In the genomic region with DNA sequence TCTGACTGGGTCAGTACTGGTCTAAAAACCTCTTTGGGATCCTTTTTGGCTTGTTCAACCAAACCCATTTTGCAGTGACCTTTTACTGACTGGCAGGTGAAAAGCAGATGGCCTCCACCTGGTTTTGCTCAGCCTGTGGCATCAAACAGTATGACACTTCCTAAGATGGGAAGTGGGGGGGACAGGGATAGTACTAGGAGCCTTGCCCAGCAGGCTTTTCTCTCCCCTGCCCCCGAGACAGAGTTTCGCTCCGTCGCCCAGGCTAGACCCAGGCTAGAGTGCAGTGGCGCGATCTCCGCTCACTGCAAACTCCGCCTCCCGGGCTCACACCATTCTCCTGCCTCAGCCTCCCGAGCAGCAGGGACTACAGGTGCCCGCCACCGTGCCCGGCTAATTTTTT, we compare ENCODE assay signal across 20 cellular contexts.
"Had no signal": no experiment of that assay in that cellular context is flagged by ENCODE, and none has a peak within 500 bp of the region (broad histone marks: within the 10 kb centered on the region; RNA-seq: fewer than 3 reads in every experiment).

No MANE protein-coding gene starts in this region.

- H3K9me3 ChIP-seq: suprapubic skin, upper lobe of left lung had no signal

- DNase-seq: activated B cell treated with CpG ODN at 0.5 μM for 24 hours; activated CD4-positive, alpha-beta T cell treated with anti-CD3 and anti-CD28 coated beads for 48 hours; activated CD8-positive, alpha-beta T cell treated with anti-CD3 and anti-CD28 coated beads, Interleukin-2, amount 10 ng/mL, durations not matched to agents 7 days and 5 days; activated naive CD4-positive, alpha-beta T cell treated with anti-CD3 and anti-CD28 coated beads for 36 hours; activated T-cell treated with anti-CD3 and anti-CD28 coated beads, Interleukin-2, amount 50 U/mL, for 24 hours; aorta; erythroblast; foreskin melanocyte; glutamatergic neuron; hippocampal formation; kidney glomerular epithelial cell; left ventricle myocardium superior; stimulated activated naive CD8-positive, alpha-beta T cell treated with anti-CD3 and anti-CD28 coated beads, Interleukin-15, amount 100 ng/mL, for 72 hours; upper lobe of left lung had no signal

- H3K27me3 Mint-ChIP-seq: activated B cell treated with CpG ODN at 0.5 μM for 24 hours; activated T-cell treated with anti-CD3 and anti-CD28 coated beads, Interleukin-2, amount 50 U/mL, for 24 hours; central memory CD8-positive, alpha-beta T cell; progenitor cell of endocrine pancreas; stimulated activated naive CD8-positive, alpha-beta T cell treated with anti-CD3 and anti-CD28 coated beads, Interleukin-15, amount 100 ng/mL, for 72 hours had no signal

- H3K27me3 ChIP-seq: suprapubic skin, upper lobe of left lung had no signal

- H3K4me3 Mint-ChIP-seq: activated B cell treated with CpG ODN at 0.5 μM for 24 hours; activated CD8-positive, alpha-beta T cell treated with anti-CD3 and anti-CD28 coated beads, Interleukin-2, amount 10 ng/mL, durations not matched to agents 7 days and 5 days; activated naive CD4-positive, alpha-beta T cell treated with anti-CD3 and anti-CD28 coated beads for 36 hours; activated T-cell treated with anti-CD3 and anti-CD28 coated beads, Interleukin-2, amount 50 U/mL, for 24 hours; central memory CD8-positive, alpha-beta T cell; stimulated activated naive CD8-positive, alpha-beta T cell treated with anti-CD3 and anti-CD28 coated beads, Interleukin-15, amount 100 ng/mL, for 72 hours; T-helper 2 cell treated with Interferon-gamma antibody and Interleukin-4, amounts not matched to agents 5 μg/mL and 100 μg/mL, for 36 hours had no signal

- ATAC-seq: activated CD8-positive, alpha-beta T cell treated with anti-CD3 and anti-CD28 coated beads, Interleukin-2, amount 10 ng/mL, durations not matched to agents 7 days and 5 days; left ventricle myocardium superior; right cardiac atrium; stimulated activated naive CD8-positive, alpha-beta T cell treated with anti-CD3 and anti-CD28 coated beads, Interleukin-15, amount 100 ng/mL, for 72 hours had no signal

- H3K4me3 ChIP-seq: coronary artery, suprapubic skin, upper lobe of left lung had no signal

- H3K27ac Mint-ChIP-seq: activated B cell treated with CpG ODN at 0.5 μM for 24 hours; activated CD8-positive, alpha-beta T cell treated with anti-CD3 and anti-CD28 coated beads, Interleukin-2, amount 10 ng/mL, durations not matched to agents 7 days and 5 days; activated naive CD4-positive, alpha-beta T cell treated with anti-CD3 and anti-CD28 coated beads for 36 hours; activated T-cell treated with anti-CD3 and anti-CD28 coated beads, Interleukin-2, amount 50 U/mL, for 24 hours; progenitor cell of endocrine pancreas; stimulated activated naive CD8-positive, alpha-beta T cell treated with anti-CD3 and anti-CD28 coated beads, Interleukin-15, amount 100 ng/mL, for 72 hours; T-helper 2 cell treated with Interferon-gamma antibody and Interleukin-4, amounts not matched to agents 5 μg/mL and 100 μg/mL, for 36 hours had no signal

- H3K27ac ChIP-seq: suprapubic skin had no signal

- H3K9me3 Mint-ChIP-seq: activated B cell treated with CpG ODN at 0.5 μM for 24 hours; activated naive CD4-positive, alpha-beta T cell treated with anti-CD3 and anti-CD28 coated beads for 36 hours; activated T-cell treated with anti-CD3 and anti-CD28 coated beads, Interleukin-2, amount 50 U/mL, for 24 hours; central memory CD8-positive, alpha-beta T cell; stimulated activated naive CD8-positive, alpha-beta T cell treated with anti-CD3 and anti-CD28 coated beads, Interleukin-15, amount 100 ng/mL, for 72 hours; T-helper 2 cell treated with Interferon-gamma antibody and Interleukin-4, amounts not matched to agents 5 μg/mL and 100 μg/mL, for 36 hours had no signal
